ENCODE assay signal across 8 cellular contexts in the genomic region with DNA sequence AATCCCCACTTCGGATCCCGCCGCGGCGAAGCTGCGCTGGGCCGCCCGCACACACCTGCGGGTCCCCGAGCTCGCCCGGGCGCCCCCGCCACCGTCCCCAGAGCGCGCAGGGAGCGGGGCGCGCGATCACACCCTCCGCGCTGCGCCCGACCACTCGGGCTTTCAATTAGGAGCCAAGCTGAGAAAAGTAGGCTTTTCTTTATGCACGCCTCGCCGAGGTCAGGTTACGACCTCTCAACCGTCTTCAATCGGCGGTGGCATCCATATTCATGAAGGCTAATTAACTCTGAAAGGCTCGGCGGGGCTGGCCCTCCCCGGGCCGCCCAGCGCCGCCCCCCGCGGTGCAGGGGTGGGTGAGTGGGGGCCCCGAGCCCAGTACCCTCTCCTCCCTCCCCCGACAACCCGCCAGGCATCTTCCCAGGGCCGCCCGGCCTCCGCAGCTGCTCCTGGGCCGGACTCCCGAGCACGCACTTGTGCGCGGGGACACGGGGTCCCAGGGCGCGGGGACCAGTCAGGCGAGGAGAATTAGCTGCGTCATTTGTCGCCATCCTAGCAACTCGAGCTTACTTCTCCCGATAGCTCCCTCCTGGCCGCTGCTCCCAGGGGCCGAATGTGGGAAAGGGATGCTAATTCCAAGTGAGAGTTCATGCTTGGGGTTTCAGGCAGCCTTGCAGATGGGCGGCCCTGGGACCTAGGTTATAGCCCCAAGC.
A peak's percentile ranks its signal among the peaks of the same experiment; 100 is the strongest.
DNase-seq lines count a peak whose midpoint lies in the region; ATAC-seq and TF ChIP-seq lines count a peak whose summit lies in the region.

No MANE protein-coding gene starts in this region.

- no peaks in the 10 kb centered on the region for H3K9me3 ChIP-seq in gastroesophageal sphincter

- H3K9me3 Mint-ChIP-seq in natural killer cell treated with Interleukin-12 subunit alpha and Interleukin-12 subunit beta and Interleukin-15 and Interleukin-18, amount 100 ng/mL, for 72 hours = no peaks in the 10 kb centered on the region
- H3K9me3 Mint-ChIP-seq in type B pancreatic cell = peaks cover 4% of the 10 kb centered on the region

- H3K4me3 ChIP-seq in gastroesophageal sphincter = peak overlapping the region; percentile 66 to 79

- peak; percentile 60 to 63 for TF ChIP-seq POLR2A in gastroesophageal sphincter (IDR thresholded peaks at IDR 0.05)

- peak; percentile 38 for TF ChIP-seq EP300 in gastroesophageal sphincter (IDR thresholded peaks at IDR 0.05)

- H3K36me3 Mint-ChIP-seq in natural killer cell treated with Interleukin-12 subunit alpha and Interleukin-12 subunit beta and Interleukin-15 and Interleukin-18, amount 100 ng/mL, for 72 hours = no peaks in the 10 kb centered on the region
- H3K36me3 Mint-ChIP-seq in type B pancreatic cell = no peaks in the 10 kb centered on the region

- H3K4me3 Mint-ChIP-seq in natural killer cell treated with Interleukin-12 subunit alpha and Interleukin-12 subunit beta and Interleukin-15 and Interleukin-18, amount 100 ng/mL, for 72 hours = peak overlapping the region; percentile 64
- peak overlapping the region; percentile 89 for H3K4me3 Mint-ChIP-seq in type B pancreatic cell

- peaks cover 0 to 10% of the 10 kb centered on the region in 2 donors for H3K27me3 Mint-ChIP-seq in natural killer cell treated with Interleukin-12 subunit alpha and Interleukin-12 subunit beta and Interleukin-15 and Interleukin-18, amount 100 ng/mL, for 72 hours
- peaks cover 5% of the 10 kb centered on the region for H3K27me3 Mint-ChIP-seq in type B pancreatic cell

- H3K4me1 Mint-ChIP-seq in natural killer cell treated with Interleukin-12 subunit alpha and Interleukin-12 subunit beta and Interleukin-15 and Interleukin-18, amount 100 ng/mL, for 72 hours (ENCODE audit: low read depth in 2 of 2) = peaks cover 11 to 24% of the 10 kb centered on the region in 2 donors
- H3K4me1 Mint-ChIP-seq in type B pancreatic cell (ENCODE audit: unreplicated experiment) = peaks cover 30% of the 10 kb centered on the region

- no peaks in the 10 kb centered on the region for H3K36me3 ChIP-seq in gastroesophageal sphincter

- TF ChIP-seq CTCF in gastroesophageal sphincter (IDR thresholded peaks at IDR 0.05) (peak in 1 of 4 experiments; percentile 22), type B pancreatic cell (conservative IDR thresholded peaks at IDR 0.05) (no peak)

- ATAC-seq in gastroesophageal sphincter (peak; percentile 78), HG03378 (IDR thresholded peaks at IDR 0.05; ENCODE audit: unreplicated experiment) (no peak)
- peak in 1 of 2 donors; percentile 52 for ATAC-seq in natural killer cell treated with Interleukin-12 subunit alpha and Interleukin-12 subunit beta and Interleukin-15 and Interleukin-18, amount 100 ng/mL, for 72 hours

- H3K27ac Mint-ChIP-seq in natural killer cell treated with Interleukin-12 subunit alpha and Interleukin-12 subunit beta and Interleukin-15 and Interleukin-18, amount 100 ng/mL, for 72 hours = no peak overlapping the region
- peak overlapping the region; percentile 80 for H3K27ac Mint-ChIP-seq in type B pancreatic cell

- H3K4me1 ChIP-seq in gastroesophageal sphincter = peaks cover 0 to 30% (median 3%) of the 10 kb centered on the region in 3 donors

- DNase-seq in activated effector memory CD4-positive, alpha-beta T cell treated with anti-CD3 and anti-CD28 coated beads, Interleukin-2, amount 50 U/mL, for 16 hours = peak; percentile 67
- no peak for DNase-seq in activated effector memory CD4-positive, alpha-beta T cell treated with Interleukin-2 at 50 U/mL for 16 hours
- DNase-seq in NCI-H345 treated with DMSO at 0.1 percent for 48 hours (lab: John Stamatoyannopoulos, UW; ENCODE audit: unreplicated experiment) (peak; percentile 7), type B pancreatic cell (ENCODE audit: extremely low spot score, unreplicated experiment) (peak; percentile 79)
- peak; percentile 22 for DNase-seq in activated naive CD4-positive, alpha-beta T cell treated with Interleukin-2 at 50 U/mL for 16 hours
- no peak for DNase-seq in natural killer cell treated with Interleukin-12 subunit alpha and Interleukin-12 subunit beta and Interleukin-15 and Interleukin-18, amount 100 ng/mL, for 72 hours (ENCODE audit: low spot score)

- no peaks in the 10 kb centered on the region for H3K27me3 ChIP-seq in gastroesophageal sphincter

- peak overlapping the region; percentile 83 to 96 (median 92) for H3K27ac ChIP-seq in gastroesophageal sphincter

- 2% methylated on average over 11 of the region's 63 CpGs; no CpG with 5 or more reads in 1 of the 2 donors for WGBS in gastroesophageal sphincter (ENCODE audit: low coverage in 1 of 2), 2 donors

Comparison
In these comparisons a context has a peak if more than half of its experiments do, and no peak if none do; other contexts are left out.
1. DNase-seq: peak in activated effector memory CD4-positive, alpha-beta T cell treated with anti-CD3 and anti-CD28 coated beads, Interleukin-2, amount 50 U/mL, for 16 hours (single experiment), NCI-H345 treated with DMSO at 0.1 percent for 48 hours (single experiment), activated naive CD4-positive, alpha-beta T cell treated with Interleukin-2 at 50 U/mL for 16 hours (single experiment) and type B pancreatic cell (single experiment); none in activated effector memory CD4-positive, alpha-beta T cell treated with Interleukin-2 at 50 U/mL for 16 hours (single experiment) and natural killer cell treated with Interleukin-12 subunit alpha and Interleukin-12 subunit beta and Interleukin-15 and Interleukin-18, amount 100 ng/mL, for 72 hours (single experiment).